ENCODE assay signal across 30 cellular contexts in genomic region chr7:148299877-148300276, GRCh38.
"Had no signal": no experiment of that assay in that cellular context is flagged by ENCODE, and none has a peak within 500 bp of the region (broad histone marks: within the 10 kb centered on the region; RNA-seq: fewer than 3 reads in every experiment).

No MANE protein-coding gene starts in this region.

- ATAC-seq: activated CD8-positive, alpha-beta memory T cell treated with anti-CD3 and anti-CD28 coated beads, Interleukin-2, amount 10 ng/mL, durations not matched to agents 7 days and 5 days; activated naive CD4-positive, alpha-beta T cell treated with anti-CD3 and anti-CD28 coated beads, Interleukin-2, amount 50 U/mL, for 72 hours; activated naive CD8-positive, alpha-beta T cell treated with anti-CD3 and anti-CD28 coated beads, Interleukin-2, amount 50 U/mL, for 24 hours; SK-N-SH treated with all-trans-retinoic acid at 6 μM for 48 hours had no signal

- DNase-seq: activated CD4-positive, alpha-beta T cell treated with anti-CD3 and anti-CD28 coated beads for 48 hours; activated CD4-positive, alpha-beta T cell treated with anti-CD3 and anti-CD28 coated beads, Interleukin-2, amount 50 U/mL, for 48 hours; activated CD4-positive, CD25-positive, alpha-beta regulatory T cell treated with anti-CD3 and anti-CD28 coated beads, Interleukin-2, amount 50 U/mL, for 72 hours; activated CD8-positive, alpha-beta memory T cell treated with anti-CD3 and anti-CD28 coated beads, Interleukin-2, amount 10 ng/mL, durations not matched to agents 7 days and 5 days; activated effector memory CD4-positive, alpha-beta T cell treated with Interleukin-2 at 50 U/mL for 16 hours; activated naive CD4-positive, alpha-beta T cell; activated naive CD8-positive, alpha-beta T cell treated with anti-CD3 and anti-CD28 coated beads, Interleukin-2, amount 50 U/mL, for 24 hours; activated T-cell treated with anti-CD3 and anti-CD28 coated beads, Interleukin-2, amount 50 U/mL, for 24 hours; amniotic stem cell; Karpas-422; MM.1S; NCI-H1105 treated with DMSO at 0.1 percent for 48 hours; NCI-H1436 treated with DMSO at 0.1 percent for 48 hours; NCI-H187 treated with DMSO at 0.1 percent for 48 hours; NCI-H2081 treated with DMSO at 0.1 percent for 48 hours; NCI-H510A treated with DMSO at 0.1 percent for 48 hours; NCI-H69; NK-92 treated with Interleukin-12 subunit alpha and Interleukin-12 subunit beta, amount 100 ng/mL, for 24 hours; OCI-M1; Peyer's patch; Right ventricle myocardium superior; SJCRH30 had no signal

- H3K27ac ChIP-seq: ascending aorta, body of pancreas, Peyer's patch, RWPE1, SJCRH30 had no signal

- H3K9me3 Mint-ChIP-seq: activated naive CD4-positive, alpha-beta T cell treated with anti-CD3 and anti-CD28 coated beads, Interleukin-2, amount 50 U/mL, for 72 hours; activated naive CD8-positive, alpha-beta T cell treated with anti-CD3 and anti-CD28 coated beads, Interleukin-2, amount 50 U/mL, for 24 hours; activated T-cell treated with anti-CD3 and anti-CD28 coated beads, Interleukin-2, amount 50 U/mL, for 24 hours; activated T-helper 1 cell treated with anti-CD3 and anti-CD28 coated beads, Interleukin-12 subunit alpha, Interleukin-12 subunit beta, Interleukin-2, Interleukin-4 antibody, amounts not matched to agents 30 ng/mL and 10 ng/mL and 1 ng/mL, durations not matched to agents 14 hours and 24 hours and 36 hours; central memory CD8-positive, alpha-beta T cell; T-helper 1 cell treated with Interleukin-12 subunit alpha and Interleukin-12 subunit beta and Interleukin-4 antibody, amounts not matched to agents 30 μg/mL and 1 μg/mL, for 36 hours had no signal

- H3K27me3 ChIP-seq: ascending aorta, body of pancreas, Peyer's patch, SJCRH30 had no signal

- H3K4me3 Mint-ChIP-seq: activated CD8-positive, alpha-beta memory T cell treated with anti-CD3 and anti-CD28 coated beads, Interleukin-2, amount 10 ng/mL, durations not matched to agents 7 days and 5 days; activated naive CD8-positive, alpha-beta T cell treated with anti-CD3 and anti-CD28 coated beads, Interleukin-2, amount 50 U/mL, for 24 hours; activated T-cell treated with anti-CD3 and anti-CD28 coated beads, Interleukin-2, amount 50 U/mL, for 24 hours; activated T-helper 1 cell treated with anti-CD3 and anti-CD28 coated beads, Interleukin-12 subunit alpha, Interleukin-12 subunit beta, Interleukin-2, Interleukin-4 antibody, amounts not matched to agents 30 ng/mL and 10 ng/mL and 1 ng/mL, durations not matched to agents 14 hours and 24 hours and 36 hours; central memory CD8-positive, alpha-beta T cell; T-helper 1 cell treated with Interleukin-12 subunit alpha and Interleukin-12 subunit beta and Interleukin-4 antibody, amounts not matched to agents 30 μg/mL and 1 μg/mL, for 36 hours had no signal

- H3K27ac Mint-ChIP-seq: activated CD8-positive, alpha-beta memory T cell treated with anti-CD3 and anti-CD28 coated beads, Interleukin-2, amount 10 ng/mL, durations not matched to agents 7 days and 5 days; activated naive CD4-positive, alpha-beta T cell treated with anti-CD3 and anti-CD28 coated beads, Interleukin-2, amount 50 U/mL, for 72 hours; activated naive CD8-positive, alpha-beta T cell treated with anti-CD3 and anti-CD28 coated beads, Interleukin-2, amount 50 U/mL, for 24 hours; activated T-cell treated with anti-CD3 and anti-CD28 coated beads, Interleukin-2, amount 50 U/mL, for 24 hours; activated T-helper 1 cell treated with anti-CD3 and anti-CD28 coated beads, Interleukin-12 subunit alpha, Interleukin-12 subunit beta, Interleukin-2, Interleukin-4 antibody, amounts not matched to agents 30 ng/mL and 10 ng/mL and 1 ng/mL, durations not matched to agents 14 hours and 24 hours and 36 hours; T-helper 1 cell treated with Interleukin-12 subunit alpha and Interleukin-12 subunit beta and Interleukin-4 antibody, amounts not matched to agents 30 μg/mL and 1 μg/mL, for 36 hours had no signal

- H3K27me3 Mint-ChIP-seq: activated CD8-positive, alpha-beta memory T cell treated with anti-CD3 and anti-CD28 coated beads, Interleukin-2, amount 10 ng/mL, durations not matched to agents 7 days and 5 days; activated naive CD8-positive, alpha-beta T cell treated with anti-CD3 and anti-CD28 coated beads, Interleukin-2, amount 50 U/mL, for 24 hours; activated T-cell treated with anti-CD3 and anti-CD28 coated beads, Interleukin-2, amount 50 U/mL, for 24 hours had no signal

- H3K4me1 ChIP-seq: body of pancreas, SJCRH30 had no signal

- H3K36me3 Mint-ChIP-seq: activated CD8-positive, alpha-beta memory T cell treated with anti-CD3 and anti-CD28 coated beads, Interleukin-2, amount 10 ng/mL, durations not matched to agents 7 days and 5 days; activated naive CD4-positive, alpha-beta T cell treated with anti-CD3 and anti-CD28 coated beads, Interleukin-2, amount 50 U/mL, for 72 hours had no signal

- H3K9me3 ChIP-seq: ascending aorta, body of pancreas, Peyer's patch, SJCRH30 had no signal
